In the genomic region with DNA sequence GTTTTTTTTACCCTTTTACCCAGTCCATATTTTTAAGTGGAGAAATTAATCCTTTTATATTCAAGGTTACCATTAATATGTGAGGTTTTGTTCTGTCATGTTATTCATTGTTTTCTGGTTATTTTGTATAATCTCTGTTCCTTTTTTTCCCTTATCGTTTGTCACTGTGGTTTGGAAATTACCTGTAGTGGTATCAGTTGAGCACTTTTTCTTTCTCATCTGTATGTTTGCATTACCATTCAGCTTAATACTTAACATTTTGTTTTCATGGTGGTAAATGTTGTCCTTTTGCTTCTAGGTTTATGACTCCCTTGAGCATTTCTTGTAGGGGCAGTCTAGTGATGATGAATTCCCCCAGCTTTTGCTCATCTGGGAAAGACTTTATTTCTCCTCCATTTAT, we compare ENCODE assay signal across 30 cellular contexts. TPM values are rescaled to one million over a fixed set of nuclear protein-coding genes. Genes with fewer than 3 reads are reported as not detected.
A peak's percentile ranks its signal among the peaks of the same experiment; 100 is the strongest.
DNase-seq lines count a peak whose midpoint lies in the region; ATAC-seq and TF ChIP-seq lines count a peak whose summit lies in the region.
"Had no signal": no experiment of that assay in that cellular context is flagged by ENCODE, and none has a peak within 500 bp of the region (broad histone marks: within the 10 kb centered on the region; RNA-seq: fewer than 3 reads in every experiment).

No MANE protein-coding gene starts in this region.

- peaks cover 14% of the 10 kb centered on the region for H3K9me3 ChIP-seq in mucosa of descending colon
- H3K9me3 ChIP-seq: Caco-2, ovary had no signal

- no peak for TF ChIP-seq CTCF in mucosa of descending colon (IDR thresholded peaks at IDR 0.05)

- no peak overlapping the region for H3K4me3 ChIP-seq in mucosa of descending colon
- H3K4me3 ChIP-seq: breast epithelium, ovary, PC-9 had no signal

- no peak for DNase-seq in SKM-1 (lab: John Stamatoyannopoulos, UW; ENCODE audit: unreplicated experiment)
- DNase-seq in NCI-H2081 (lab: John Stamatoyannopoulos, UW): no peak
- DNase-seq in NCI-H446 treated with DMSO at 0.1 percent for 48 hours (lab: John Stamatoyannopoulos, UW): no peak
- DNase-seq in mucosa of descending colon: no peak
- DNase-seq: activated CD4-positive, alpha-beta memory T cell treated with anti-CD3 and anti-CD28 coated beads for 36 hours; activated CD4-positive, CD25-positive, alpha-beta regulatory T cell treated with anti-CD3 and anti-CD28 coated beads, Interleukin-2, amount 50 U/mL, for 72 hours; activated CD8-positive, alpha-beta memory T cell treated with anti-CD3 and anti-CD28 coated beads, Interleukin-2, amount 50 U/mL, for 4 hours; activated naive CD4-positive, alpha-beta T cell treated with anti-CD3 and anti-CD28 coated beads, Interleukin-2, amount 10 ng/mL, durations not matched to agents 7 days and 5 days; Caco-2; DMS79; effector CD4-positive, alpha-beta T cell; GDM1; islet precursor cell; NCI-H1092; NCI-H187 treated with DMSO at 0.1 percent for 48 hours; NCI-H526; ovary; PC-9; retina; small intestine; T-helper 2 cell; trophoblast cell had no signal

- intact Hi-C loops in mucosa of descending colon (cut with DNase I, micrococcal nuclease): no loop called here

- no peaks in the 10 kb centered on the region for H3K4me1 ChIP-seq in mucosa of descending colon (ENCODE audit: low read depth)
- H3K4me1 ChIP-seq: breast epithelium, Caco-2 had no signal

- ATAC-seq in GM18861 (IDR thresholded peaks at IDR 0.05; ENCODE audit: unreplicated experiment) (peak; percentile 85), GM21723 (IDR thresholded peaks at IDR 0.05; ENCODE audit: unreplicated experiment) (peak; percentile 62), HG03378 (IDR thresholded peaks at IDR 0.05; ENCODE audit: unreplicated experiment) (peak; percentile 85), mucosa of descending colon (no peak)
- ATAC-seq: Right ventricle myocardium inferior, SK-N-SH treated with all-trans-retinoic acid at 6 μM for 48 hours had no signal

- no peaks in the 10 kb centered on the region for H3K36me3 ChIP-seq in mucosa of descending colon (ENCODE audit: low read depth)
- H3K36me3 ChIP-seq: breast epithelium, ovary had no signal

RNA-seq across cellular contexts. Expression of gene ETDC, which starts 6.6 kb away (rescaled TPM):
- total RNA-seq in mucosa of descending colon: not detected
- total RNA-seq: activated CD4-positive, alpha-beta memory T cell treated with anti-CD3 and anti-CD28 coated beads for 36 hours; breast epithelium; Caco-2; H1; liver; ovary; PC-9; Right ventricle myocardium inferior had no signal

RNA-seq across cellular contexts. Expression of gene ZNF75D, which starts 28.0 kb away (rescaled TPM):
- 10 to 100 TPM in 1 of 3 donors, 1 to 10 TPM in 2; 8.4 to 10.4 (median 8.4) TPM for total RNA-seq in mucosa of descending colon

RNA-seq across cellular contexts. Expression of gene ZNF449, which starts 28.7 kb away (rescaled TPM):
- 1 to 10 TPM; 2.8 to 5.5 (median 3.6) TPM for total RNA-seq in mucosa of descending colon
